13 cellular contexts compared by ENCODE assay signal in the genomic region with DNA sequence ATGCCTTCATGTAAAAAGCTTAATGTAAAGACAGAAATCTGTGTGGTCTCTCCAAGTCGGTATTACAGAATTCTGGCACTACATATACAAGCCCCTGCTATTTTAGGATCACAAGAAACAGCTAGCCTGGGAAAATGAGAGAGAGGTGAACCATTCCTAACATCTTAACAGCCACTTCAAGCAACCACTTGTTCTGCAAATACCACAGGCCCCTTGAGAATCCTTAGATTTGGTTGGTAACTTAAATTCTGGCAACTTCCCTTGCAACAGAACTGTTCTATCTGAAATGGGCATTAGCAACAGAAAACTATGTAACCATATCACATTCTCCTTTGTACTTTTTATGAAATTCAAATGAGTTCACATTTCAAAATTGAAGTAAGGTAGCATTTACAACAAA.
A peak's percentile ranks its signal among the peaks of the same experiment; 100 is the strongest.
DNase-seq lines count a peak whose midpoint lies in the region; ATAC-seq and TF ChIP-seq lines count a peak whose summit lies in the region.
"Had no signal": no experiment of that assay in that cellular context is flagged by ENCODE, and none has a peak within 500 bp of the region (broad histone marks: within the 10 kb centered on the region; RNA-seq: fewer than 3 reads in every experiment).

No MANE protein-coding gene starts in this region.

- H3K36me3 Mint-ChIP-seq in activated CD4-positive, alpha-beta T cell treated with anti-CD3 and anti-CD28 coated beads for 36 hours (ENCODE audit: low read depth), result peaks cover 3% of the 10 kb centered on the region
- peaks cover 5% of the 10 kb centered on the region for H3K36me3 Mint-ChIP-seq in T-cell

- no peaks in the 10 kb centered on the region for H3K27me3 ChIP-seq in hepatocyte

- no peaks in the 10 kb centered on the region for H3K27me3 Mint-ChIP-seq in activated CD4-positive, alpha-beta T cell treated with anti-CD3 and anti-CD28 coated beads for 36 hours
- H3K27me3 Mint-ChIP-seq in T-cell, result no peaks in the 10 kb centered on the region
- H3K27me3 Mint-ChIP-seq: activated CD4-positive, alpha-beta T cell treated with anti-CD3 and anti-CD28 coated beads, Interleukin-2, amount 10 ng/mL, durations not matched to agents 7 days and 5 days had no signal

- H3K4me1 Mint-ChIP-seq in activated CD4-positive, alpha-beta T cell treated with anti-CD3 and anti-CD28 coated beads for 36 hours, result peaks cover 65% of the 10 kb centered on the region
- peaks cover 40 to 71% (median 70%) of the 10 kb centered on the region in 3 donors for H3K4me1 Mint-ChIP-seq in T-cell

- CTCF ChIA-PET in activated CD4-positive, alpha-beta T cell treated with anti-CD3 and anti-CD28 coated beads for 36 hours (lab: Charles Lee), result interaction anchor here (0.6 to 2.0 kb wide), 12 partner anchors 10 to 186 kb away, joined by 3 to 7 read pairs (median 3); no protein-coding TSS in a partner anchor
- CTCF ChIA-PET in T-cell (lab: Charles Lee), result interaction anchor here in 1 of 2 donors (0.6 kb wide), 1 partner anchor 37 kb away, joined by 3 read pairs; no protein-coding TSS in a partner anchor

- H3K27ac ChIP-seq in hepatocyte, result peak overlapping the region; percentile 22
- peak overlapping the region; percentile 86 for H3K27ac ChIP-seq in temporal lobe (ENCODE audit: low read depth, low read length)

- peaks cover 35% of the 10 kb centered on the region for H3K4me1 ChIP-seq in hepatocyte (ENCODE audit: insufficient read depth)

- no peaks in the 10 kb centered on the region for H3K9me3 Mint-ChIP-seq in activated CD4-positive, alpha-beta T cell treated with anti-CD3 and anti-CD28 coated beads for 36 hours (ENCODE audit: low read depth)
- H3K9me3 Mint-ChIP-seq in T-cell, result no peaks in the 10 kb centered on the region
- H3K9me3 Mint-ChIP-seq: activated CD4-positive, alpha-beta T cell treated with anti-CD3 and anti-CD28 coated beads, Interleukin-2, amount 10 ng/mL, durations not matched to agents 7 days and 5 days had no signal

- H2AFZ ChIP-seq in hepatocyte, result no peak overlapping the region

- peak overlapping the region; percentile 39 for H3K4me2 ChIP-seq in hepatocyte

- no peak overlapping the region for H3K4me3 ChIP-seq in hepatocyte

- H4K20me1 ChIP-seq in hepatocyte (ENCODE audit: insufficient read depth, poor library complexity, severe bottlenecking), result peaks cover 65% of the 10 kb centered on the region

- no peaks in the 10 kb centered on the region for H3K36me3 ChIP-seq in hepatocyte (replicated peaks; ENCODE audit: insufficient read depth, low read depth)

- H3K27ac Mint-ChIP-seq in activated CD4-positive, alpha-beta T cell treated with anti-CD3 and anti-CD28 coated beads for 36 hours, result peak overlapping the region; percentile 83
- peak overlapping the region; percentile 40 to 60 for H3K27ac Mint-ChIP-seq in T-cell
- H3K27ac Mint-ChIP-seq: activated CD4-positive, alpha-beta T cell treated with anti-CD3 and anti-CD28 coated beads, Interleukin-2, amount 10 ng/mL, durations not matched to agents 7 days and 5 days had no signal

- H3K9me2 ChIP-seq in hepatocyte (replicated peaks; ENCODE audit: insufficient read depth), result no peaks in the 10 kb centered on the region

- H3K4me3 Mint-ChIP-seq in activated CD4-positive, alpha-beta T cell treated with anti-CD3 and anti-CD28 coated beads for 36 hours, result no peak overlapping the region
- H3K4me3 Mint-ChIP-seq in T-cell, result peak overlapping the region in 2 of 3 donors; percentile 4 to 39
- H3K4me3 Mint-ChIP-seq: activated CD4-positive, alpha-beta T cell treated with anti-CD3 and anti-CD28 coated beads, Interleukin-2, amount 10 ng/mL, durations not matched to agents 7 days and 5 days had no signal

- H3K79me2 ChIP-seq in hepatocyte, result peaks cover 94% of the 10 kb centered on the region

- POLR2A ChIA-PET in activated CD4-positive, alpha-beta T cell treated with anti-CD3 and anti-CD28 coated beads for 36 hours (lab: Charles Lee), result interaction anchor here (0.6 to 1.0 kb wide), 3 partner anchors 52 to 193 kb away, joined by 3 to 5 read pairs (median 3); no protein-coding TSS in a partner anchor
- POLR2A ChIA-PET in T-cell (lab: Charles Lee), result interaction anchor here in 1 of 2 donors (0.6 kb wide), 1 partner anchor 23 kb away, joined by 5 read pairs; no protein-coding TSS in a partner anchor

- H3K9me3 ChIP-seq in hepatocyte (ENCODE audit: low read depth), result no peaks in the 10 kb centered on the region

- no peak for DNase-seq in activated CD4-positive, alpha-beta T cell treated with anti-CD3 and anti-CD28 coated beads for 36 hours
- no peak for DNase-seq in activated CD4-positive, alpha-beta T cell treated with anti-CD3 and anti-CD28 coated beads, Interleukin-2, amount 50 U/mL, for 48 hours
- DNase-seq in T-cell (no peak), hepatocyte (ENCODE audit: low spot score) (no peak)
- DNase-seq: activated CD4-positive, alpha-beta T cell treated with anti-CD3 and anti-CD28 coated beads, Interleukin-2, amount 10 ng/mL, durations not matched to agents 7 days and 5 days; anterior cingulate cortex; NCI-H345; occipital lobe; SHP77 treated with DMSO at 0.1 percent for 48 hours had no signal

- TF ChIP-seq CTCF in hepatocyte (IDR thresholded peaks at IDR 0.05; ENCODE audit: poor library complexity), result no peak

- intact Hi-C loops in activated CD4-positive, alpha-beta T cell treated with anti-CD3 and anti-CD28 coated beads for 36 hours (cut with DNase I, micrococcal nuclease), result loop anchor here in 1 of 2 experiments (5.0 kb wide), 1 partner anchor 127 kb away; no protein-coding TSS in a partner anchor

- 36% methylated on average over 1 of the region's 1 CpG for WGBS in hepatocyte (ENCODE audit: low lambda C conversion rate, missing lambda C conversion rate)

- no peak for ATAC-seq in activated CD4-positive, alpha-beta T cell treated with anti-CD3 and anti-CD28 coated beads for 36 hours
- ATAC-seq in T-cell (replicated peaks in 1 of 4), result peak in 1 of 4 experiments; percentile 39
- ATAC-seq in HG02642 (IDR thresholded peaks at IDR 0.05; ENCODE audit: poor library complexity, unreplicated experiment), result no peak
- ATAC-seq in HG03342 (IDR thresholded peaks at IDR 0.05; ENCODE audit: unreplicated experiment), result no peak
- no peak for ATAC-seq in HG02884 (IDR thresholded peaks at IDR 0.05; ENCODE audit: unreplicated experiment)
